Comparison of ENCODE assay signal across 14 cellular contexts in the genomic region with DNA sequence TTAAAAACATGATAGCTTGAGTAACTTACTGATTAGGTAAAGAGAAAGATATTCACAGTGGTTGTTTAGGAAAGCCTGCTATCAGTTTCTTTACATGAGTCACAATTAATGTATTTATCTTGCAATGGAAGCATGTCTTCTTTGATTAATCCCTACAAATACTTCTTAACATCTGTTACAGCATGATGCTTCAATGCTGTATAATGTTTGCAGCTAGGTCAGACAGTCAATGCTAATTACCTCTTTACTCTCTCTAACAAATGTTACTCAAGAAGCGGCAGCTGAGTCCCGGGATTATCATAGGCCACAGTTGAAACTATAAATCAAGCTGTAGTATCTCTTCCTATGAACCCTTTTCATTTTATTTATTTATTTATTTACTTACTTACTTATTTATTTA. TPM values are rescaled to one million over a fixed set of nuclear protein-coding genes. Genes with fewer than 3 reads are reported as not detected.
DNase-seq lines count a peak whose midpoint lies in the region; ATAC-seq, FAIRE-seq and TF ChIP-seq lines count a peak whose summit lies in the region.
"Had no signal": no experiment of that assay in that cellular context is flagged by ENCODE, and none has a peak within 500 bp of the region (broad histone marks: within the 10 kb centered on the region; RNA-seq: fewer than 3 reads in every experiment).

No MANE protein-coding gene starts in this region.

- TF ChIP-seq CTCF in A549 (IDR thresholded peaks at IDR 0.05) (no peak), fibroblast of villous mesenchyme (IDR thresholded peaks at IDR 0.05; ENCODE audit: insufficient read depth, low read depth, low read length) (no peak)

- 93% methylated on average over 2 of the region's 2 CpGs for WGBS in A549 (ENCODE audit: missing lambda C conversion rate)

- no peak for TF ChIP-seq POLR2A in A549 (IDR thresholded peaks at IDR 0.05; ENCODE audit: low read length)

- H3K4me1 ChIP-seq in A549: no peaks in the 10 kb centered on the region

- no peak for ATAC-seq in A549
- ATAC-seq: GM23338 had no signal

- POLR2A ChIA-PET in A549 (lab: Yijun Ruan, JAX): no interaction called here

- no peak for TF ChIP-seq EP300 in A549 (IDR thresholded peaks at IDR 0.05)

- no peak for DNase-seq in A549 (ENCODE audit: low read depth in 1 of 2, low spot score in 1 of 2)
- peak; percentile 2 for DNase-seq in EH (ENCODE audit: low read depth)
- DNase-seq in NCI-H82 (lab: John Stamatoyannopoulos, UW): peak; percentile 81
- peak; percentile 9 for DNase-seq in fibroblast of villous mesenchyme (ENCODE audit: low read depth)
- DNase-seq in OCI-M1 (lab: John Stamatoyannopoulos, UW): no peak
- DNase-seq in SKM-1 (lab: John Stamatoyannopoulos, UW; ENCODE audit: unreplicated experiment): no peak
- DNase-seq in activated T-cell treated with anti-CD3 and anti-CD28 coated beads for 4 hours: no peak
- DNase-seq: C1 segment of cervical spinal cord; CD4-positive, alpha-beta T cell; DND-41; H7; KG1 had no signal

- CTCF ChIA-PET in A549 (lab: Yijun Ruan, JAX): interaction anchor here (0.9 kb wide), 1 partner anchor 15 kb away, joined by 3 read pairs; no protein-coding TSS in a partner anchor

- no peak for TF ChIP-seq RAD21 in A549 (conservative IDR thresholded peaks at IDR 0.05 in 1 of 2, IDR thresholded peaks at IDR 0.05 in 1 of 2)

- no peak overlapping the region for H3K4me2 ChIP-seq in A549
- H3K4me2 ChIP-seq: GM23338 had no signal

- FAIRE-seq in A549 (lab: Jason Lieb, UNC): no peak

- no peak overlapping the region for H3K27ac ChIP-seq in A549
- H3K27ac ChIP-seq: 22Rv1 had no signal

- no peak overlapping the region for H3K4me3 ChIP-seq in A549
- no peak overlapping the region for H3K4me3 ChIP-seq in fibroblast of villous mesenchyme (ENCODE audit: low read depth, low read length)
- H3K4me3 ChIP-seq: GM23338 had no signal

- no peaks in the 10 kb centered on the region for H3K9me3 ChIP-seq in A549

TF ChIP-seq in A549, 52 proteins besides CTCF, POLR2A, EP300 and RAD21:
- TF ChIP-seq EHMT2 (IDR thresholded peaks at IDR 0.05; ENCODE audit: low read depth): no peak
- TF ChIP-seq HDAC2 (IDR thresholded peaks at IDR 0.05): no peak
- TF ChIP-seq ZC3H11A (IDR thresholded peaks at IDR 0.05): peak; percentile 20; the same call in 1 of the 2 replicates

RNA-seq across cellular contexts. Expression of gene ACBD5, which starts 33.2 kb away (rescaled TPM):
- polyA plus RNA-seq in A549 (2011; rRNA removed) (42.0 and 55.8 TPM in 2 replicates), A549 (2017; fragmentation: RNase III; extraction: RNeasy Plus Mini Kit Qiagen cat#74134 plus additional on column Dnase treatment) (31.6 to 36.8 TPM (median 35.9 TPM) in 3 replicates)
- polyA plus RNA-seq in A549 (2012; cell fraction: cytosol; rRNA removed): 10.6 and 11.4 TPM in 2 replicates
- 4.4 and 6.0 TPM in 2 replicates for polyA plus RNA-seq in A549 (2012; cell fraction: nucleus; rRNA removed)
- 15.4 and 16.0 TPM in 2 replicates for polyA minus RNA-seq in A549 (2011; rRNA and poly(A)+ RNA removed)
- total RNA-seq in fibroblast of villous mesenchyme: 22.2 and 24.6 TPM in 2 replicates

RNA-seq across cellular contexts. Expression of gene MASTL, which starts 52.2 kb away (rescaled TPM):
- 20.6 and 21.3 TPM in 2 replicates for polyA plus RNA-seq in A549 (2011; rRNA removed)
- polyA plus RNA-seq in A549 (2012; cell fraction: cytosol; rRNA removed): 9.7 and 10.1 TPM in 2 replicates
- polyA plus RNA-seq in A549 (2012; cell fraction: nucleus; rRNA removed): 5.6 and 10.6 TPM in 2 replicates
- 21.5 to 22.1 TPM (median 21.8 TPM) in 3 replicates for polyA plus RNA-seq in A549 (2017; fragmentation: RNase III; extraction: RNeasy Plus Mini Kit Qiagen cat#74134 plus additional on column Dnase treatment)
- 5.6 and 6.4 TPM in 2 replicates for polyA minus RNA-seq in A549 (2011; rRNA and poly(A)+ RNA removed)
- total RNA-seq in fibroblast of villous mesenchyme: 13.2 and 18.6 TPM in 2 replicates

RNA-seq across cellular contexts. Expression of gene YME1L1, which starts 53.2 kb away (rescaled TPM):
- polyA plus RNA-seq in A549 (2011; rRNA removed): 161 and 165 TPM in 2 replicates
- 28.1 and 33.1 TPM in 2 replicates for polyA plus RNA-seq in A549 (2012; cell fraction: cytosol; rRNA removed)
- 11.6 and 16.0 TPM in 2 replicates for polyA plus RNA-seq in A549 (2012; cell fraction: nucleus; rRNA removed)
- polyA plus RNA-seq in A549 (2017; fragmentation: RNase III; extraction: RNeasy Plus Mini Kit Qiagen cat#74134 plus additional on column Dnase treatment): 94.8 to 96.3 TPM (median 94.9 TPM) in 3 replicates
- polyA minus RNA-seq in A549 (2011; rRNA and poly(A)+ RNA removed): 36.1 and 38.6 TPM in 2 replicates
- 99.2 and 135 TPM in 2 replicates for total RNA-seq in fibroblast of villous mesenchyme

Comparison
In these comparisons a context has a peak if more than half of its experiments do, and no peak if none do; other contexts are left out.
1. DNase-seq: peak in EH (single experiment), NCI-H82 (single experiment) and fibroblast of villous mesenchyme (single experiment); none in A549 (0 of 2), OCI-M1 (single experiment), SKM-1 (single experiment) and activated T-cell treated with anti-CD3 and anti-CD28 coated beads for 4 hours (single experiment).